In genomic region chr12:98758331-98758730, GRCh38 we compare ENCODE assay signal across 19 cellular contexts.
A peak's percentile ranks its signal among the peaks of the same experiment; 100 is the strongest.
DNase-seq lines count a peak whose midpoint lies in the region; ATAC-seq, FAIRE-seq and TF ChIP-seq lines count a peak whose summit lies in the region.
"Had no signal": no experiment of that assay in that cellular context is flagged by ENCODE, and none has a peak within 500 bp of the region (broad histone marks: within the 10 kb centered on the region; RNA-seq: fewer than 3 reads in every experiment).

No MANE protein-coding gene starts in this region.

- ATAC-seq in sciatic nerve: peak; percentile 74
- ATAC-seq in upper lobe of right lung: no peak
- ATAC-seq: activated CD4-positive, alpha-beta T cell treated with anti-CD3 and anti-CD28 coated beads for 36 hours; GM23338; stimulated activated effector memory CD8-positive, alpha-beta T cell treated with anti-CD3 and anti-CD28 coated beads, Interleukin-12 subunit alpha, Interleukin-12 subunit beta, amount 100 ng/mL, for 72 hours had no signal

- no peak overlapping the region for H3K27ac ChIP-seq in adrenal gland
- no peak overlapping the region for H3K27ac ChIP-seq in upper lobe of right lung
- no peak overlapping the region for H3K27ac ChIP-seq in esophagus squamous epithelium
- H3K27ac ChIP-seq: neutrophil, skin epidermis had no signal

- intact Hi-C loops in adrenal gland (cut with DNase I) (no loop called here), sciatic nerve (cut with DNase I) (no loop called here), upper lobe of right lung (cut with DNase I) (no loop called here), esophagus squamous epithelium (cut with DNase I) (no loop called here)

- H3K4me3 ChIP-seq in adrenal gland (no peak overlapping the region), upper lobe of right lung (no peak overlapping the region), esophagus squamous epithelium (no peak overlapping the region)
- H3K4me3 ChIP-seq: GM23338, skin epidermis had no signal

- H3K4me1 ChIP-seq in adrenal gland (replicated peaks in 1 of 2) (no peaks in the 10 kb centered on the region), upper lobe of right lung (no peaks in the 10 kb centered on the region), esophagus squamous epithelium (no peaks in the 10 kb centered on the region)

- peak in 12 of 14 donors; percentile 15 to 72 (median 50) for DNase-seq in C1 segment of cervical spinal cord (lab: John Stamatoyannopoulos, UW)
- peak in 5 of 7 donors; percentile 26 to 48 (median 43) for DNase-seq in adrenal gland
- DNase-seq in frontal cortex (ENCODE audit: low spot score in 2 of 2): peak; percentile 48 to 49
- no peak for DNase-seq in sciatic nerve (ENCODE audit: low spot score)
- no peak for DNase-seq in kidney tubule cell (ENCODE audit: low spot score)
- no peak for DNase-seq in upper lobe of right lung
- no peak for DNase-seq in DMS 273 treated with DMSO at 0.1 percent for 48 hours (lab: John Stamatoyannopoulos, UW)
- DNase-seq in esophagus squamous epithelium (lab: John Stamatoyannopoulos, UW): no peak
- DNase-seq: activated CD4-positive, alpha-beta T cell treated with anti-CD3 and anti-CD28 coated beads for 36 hours; AML-193; cerebellar nuclear complex; NCI-H146; T1000 had no signal

- H3K27me3 ChIP-seq in adrenal gland (no peaks in the 10 kb centered on the region), upper lobe of right lung (no peaks in the 10 kb centered on the region), esophagus squamous epithelium (no peaks in the 10 kb centered on the region)

- 58 to 83% (median 72%) methylated on average over 3 of the region's 3 CpGs for WGBS in adrenal gland, 4 donors
- WGBS in esophagus squamous epithelium, 2 donors: 36 to 41% methylated on average over 3 of the region's 3 CpGs

- no peaks in the 10 kb centered on the region for H3K36me3 ChIP-seq in adrenal gland (replicated peaks in 1 of 2)
- no peaks in the 10 kb centered on the region for H3K36me3 ChIP-seq in upper lobe of right lung
- H3K36me3 ChIP-seq in esophagus squamous epithelium: no peaks in the 10 kb centered on the region
- H3K36me3 ChIP-seq: neutrophil had no signal

- FAIRE-seq in frontal cortex (lab: Jason Lieb, UNC): peak; percentile 80
- FAIRE-seq: keratinocyte, urothelium cell line had no signal

- H3K9me3 ChIP-seq in adrenal gland (replicated peaks in 1 of 3) (no peaks in the 10 kb centered on the region), upper lobe of right lung (no peaks in the 10 kb centered on the region), esophagus squamous epithelium (no peaks in the 10 kb centered on the region)
- H3K9me3 ChIP-seq: neutrophil had no signal

- TF ChIP-seq CTCF in adrenal gland (IDR thresholded peaks at IDR 0.05) (no peak), upper lobe of right lung (IDR thresholded peaks at IDR 0.05) (no peak), esophagus squamous epithelium (IDR thresholded peaks at IDR 0.05) (no peak)

- no peak for TF ChIP-seq POLR2A in adrenal gland (IDR thresholded peaks at IDR 0.05)
- no peak for TF ChIP-seq POLR2A in esophagus squamous epithelium (IDR thresholded peaks at IDR 0.05)

Comparison
In these comparisons a context has a peak if more than half of its experiments do, and no peak if none do; other contexts are left out.
1. DNase-seq: peak in C1 segment of cervical spinal cord (12 of 14), adrenal gland (5 of 7) and frontal cortex (2 of 2); none in sciatic nerve (single experiment), kidney tubule cell (single experiment), upper lobe of right lung (single experiment), DMS 273 treated with DMSO at 0.1 percent for 48 hours (single experiment) and esophagus squamous epithelium (single experiment).